20 cellular contexts compared by ENCODE assay signal in genomic region chr22:48099671-48100070, GRCh38.
DNase-seq lines count a peak whose midpoint lies in the region; ATAC-seq and TF ChIP-seq lines count a peak whose summit lies in the region.
"Had no signal": no experiment of that assay in that cellular context is flagged by ENCODE, and none has a peak within 500 bp of the region (broad histone marks: within the 10 kb centered on the region; RNA-seq: fewer than 3 reads in every experiment).

No MANE protein-coding gene starts in this region.

- no peaks in the 10 kb centered on the region for H3K36me3 Mint-ChIP-seq in osteocyte (ENCODE audit: unreplicated experiment)
- H3K36me3 Mint-ChIP-seq in Calu3 (ENCODE audit: insufficient read depth, unreplicated experiment): no peaks in the 10 kb centered on the region
- H3K36me3 Mint-ChIP-seq: naive thymus-derived CD8-positive, alpha-beta T cell had no signal

- H3K4me1 Mint-ChIP-seq in osteocyte (ENCODE audit: unreplicated experiment) (no peaks in the 10 kb centered on the region), Calu3 (ENCODE audit: low read depth, unreplicated experiment) (no peaks in the 10 kb centered on the region)

- H3K9me2 ChIP-seq in DOHH2 (replicated peaks; ENCODE audit: control insufficient read depth, low read length): no peaks in the 10 kb centered on the region

- DNase-seq in activated CD8-positive, alpha-beta memory T cell treated with anti-CD3 and anti-CD28 coated beads, Interleukin-2, amount 50 U/mL, for 48 hours: peak; percentile 34
- peak; percentile 84 for DNase-seq in osteocyte (ENCODE audit: extremely low spot score, unreplicated experiment)
- no peak for DNase-seq in dermis blood vessel endothelial cell
- DNase-seq in Calu3: no peak
- no peak for DNase-seq in mucosa of descending colon
- DNase-seq: DMS79 treated with DMSO at 0.1 percent for 48 hours; gastrocnemius medialis; KBM-7; kidney; mammary epithelial cell; NCI-H187 treated with DMSO at 0.1 percent for 48 hours; NCI-H226; posterior cingulate gyrus; stimulated activated naive CD4-positive, alpha-beta T cell had no signal

- no peak overlapping the region for H3K4me3 Mint-ChIP-seq in osteocyte (ENCODE audit: unreplicated experiment)
- H3K4me3 Mint-ChIP-seq in Calu3 (ENCODE audit: low read depth, unreplicated experiment): no peak overlapping the region

- no TSS peak for BruUV-seq in Calu3 (replicated peaks; lab: Mats Ljungman, UMichigan)

- H4K20me1 ChIP-seq in BLaER1 (no peaks in the 10 kb centered on the region), DOHH2 (ENCODE audit: control insufficient read depth, insufficient read depth, low read depth, low read length) (no peaks in the 10 kb centered on the region)

- H3K9me3 ChIP-seq in BLaER1 (peaks cover 17% of the 10 kb centered on the region), DOHH2 (ENCODE audit: control insufficient read depth, insufficient read depth, low read length) (peaks cover 7% of the 10 kb centered on the region; the same call in 1 of the 2 replicates), mucosa of descending colon (no peaks in the 10 kb centered on the region)
- H3K9me3 ChIP-seq: esophagus muscularis mucosa, gastrocnemius medialis, tibial nerve had no signal

- no peaks in the 10 kb centered on the region for H3K27me3 ChIP-seq in BLaER1
- H3K27me3 ChIP-seq in DOHH2 (ENCODE audit: control insufficient read depth, low read length): no peaks in the 10 kb centered on the region

- H3K4me2 ChIP-seq in BLaER1: peak overlapping the region; percentile 99
- peak overlapping the region; percentile 95 for H3K4me2 ChIP-seq in DOHH2 (ENCODE audit: low read length)

- TF ChIP-seq CTCF in DOHH2 (IDR thresholded peaks at IDR 0.05; ENCODE audit: low read depth, low read length, poor library complexity, severe bottlenecking) (no peak), osteocyte (IDR thresholded peaks at IDR 0.05) (no peak), Calu3 (IDR thresholded peaks at IDR 0.05; ENCODE audit: unreplicated experiment) (no peak), mucosa of descending colon (IDR thresholded peaks at IDR 0.05) (no peak)

- intact Hi-C loops in Calu3 (cut with micrococcal nuclease; ENCODE audit: unreplicated experiment) (no loop called here), mucosa of descending colon (cut with DNase I, micrococcal nuclease) (no loop called here)

- H3K27ac Mint-ChIP-seq in osteocyte (ENCODE audit: unreplicated experiment) (no peak overlapping the region), Calu3 (ENCODE audit: unreplicated experiment) (no peak overlapping the region)
- H3K27ac Mint-ChIP-seq: activated T-helper 17 cell treated with anti-CD3 and anti-CD28 coated beads, Interleukin-2, amount 50 U/mL, for 72 hours had no signal

- H3K27ac ChIP-seq in BLaER1 (peak overlapping the region; percentile 97), DOHH2 (ENCODE audit: low read depth, low read length) (peak overlapping the region; percentile 98)
- H3K27ac ChIP-seq: esophagus muscularis mucosa, gastrocnemius medialis, tibial nerve had no signal

- peaks cover 5% of the 10 kb centered on the region for H3K9me3 Mint-ChIP-seq in osteocyte (ENCODE audit: unreplicated experiment)
- peaks cover 17% of the 10 kb centered on the region for H3K9me3 Mint-ChIP-seq in Calu3 (ENCODE audit: low read depth, unreplicated experiment)
- H3K9me3 Mint-ChIP-seq: activated T-helper 17 cell treated with anti-CD3 and anti-CD28 coated beads, Interleukin-2, amount 50 U/mL, for 72 hours; naive thymus-derived CD8-positive, alpha-beta T cell had no signal

- H3K9ac ChIP-seq in BLaER1: peak overlapping the region; percentile 84

- peaks cover 15% of the 10 kb centered on the region for H3K79me2 ChIP-seq in DOHH2 (ENCODE audit: control insufficient read depth, low read length)

- peaks cover 9% of the 10 kb centered on the region for H3K27me3 Mint-ChIP-seq in osteocyte (ENCODE audit: unreplicated experiment)
- no peaks in the 10 kb centered on the region for H3K27me3 Mint-ChIP-seq in Calu3 (ENCODE audit: unreplicated experiment)

- H3F3A ChIP-seq in DOHH2 (ENCODE audit: control insufficient read depth, insufficient read depth): peaks cover 44% of the 10 kb centered on the region

- no peaks in the 10 kb centered on the region for H3K36me3 ChIP-seq in BLaER1
- H3K36me3 ChIP-seq in DOHH2 (ENCODE audit: control insufficient read depth, low read length): peaks cover 10% of the 10 kb centered on the region
- no peaks in the 10 kb centered on the region for H3K36me3 ChIP-seq in mucosa of descending colon (ENCODE audit: low read depth)
- H3K36me3 ChIP-seq: esophagus muscularis mucosa, gastrocnemius medialis, tibial nerve had no signal

- ATAC-seq in mucosa of descending colon: no peak
- ATAC-seq: activated T-helper 17 cell treated with anti-CD3 and anti-CD28 coated beads, Interleukin-2, amount 50 U/mL, for 72 hours; gastrocnemius medialis; naive thymus-derived CD8-positive, alpha-beta T cell had no signal

- peak overlapping the region; percentile 67 for H3K4me3 ChIP-seq in BLaER1
- peak overlapping the region; percentile 78 for H3K4me3 ChIP-seq in DOHH2 (ENCODE audit: low read length)
- H3K4me3 ChIP-seq in mucosa of descending colon: no peak overlapping the region
- H3K4me3 ChIP-seq: esophagus muscularis mucosa, gastrocnemius medialis, tibial nerve had no signal

- CTCF ChIA-PET in Calu3 (lab: Charles Lee): no interaction called here

- H3K4me1 ChIP-seq in BLaER1 (peaks cover 80% of the 10 kb centered on the region), DOHH2 (ENCODE audit: control insufficient read depth, low read length) (peaks cover 80% of the 10 kb centered on the region), mucosa of descending colon (ENCODE audit: low read depth) (no peaks in the 10 kb centered on the region)
- H3K4me1 ChIP-seq: gastrocnemius medialis, tibial nerve had no signal

Comparison
In these comparisons a context has a peak if more than half of its experiments do, and no peak if none do; other contexts are left out.
1. DNase-seq: peak in activated CD8-positive, alpha-beta memory T cell treated with anti-CD3 and anti-CD28 coated beads, Interleukin-2, amount 50 U/mL, for 48 hours (single experiment) and osteocyte (single experiment); none in dermis blood vessel endothelial cell (single experiment), Calu3 (single experiment) and mucosa of descending colon (0 of 3).